ENCODE assay signal across 8 cellular contexts in genomic region chr14:72891666-72892102, GRCh38. TPM values are rescaled to one million over a fixed set of nuclear protein-coding genes. Genes with fewer than 3 reads are reported as not detected.
DNase-seq lines count a peak whose midpoint lies in the region; ATAC-seq, FAIRE-seq and TF ChIP-seq lines count a peak whose summit lies in the region.

No MANE protein-coding gene starts in this region.

- no peak overlapping the region for H3K27ac Mint-ChIP-seq in CD4-positive, alpha-beta T cell

- H4K20me1 ChIP-seq in OCI-LY1 (ENCODE audit: insufficient read depth, low read length): no peaks in the 10 kb centered on the region

- H3K27ac ChIP-seq in CD4-positive, alpha-beta T cell (ENCODE audit: low read depth, low read length): no peak overlapping the region
- no peak overlapping the region for H3K27ac ChIP-seq in OCI-LY1 (ENCODE audit: low read depth, low read length, poor library complexity, severe bottlenecking)
- H3K27ac ChIP-seq in pancreas: no peak overlapping the region

- CTCF ChIA-PET in CD4-positive, alpha-beta T cell (lab: Charles Lee): interaction anchor here (0.5 to 1.1 kb wide), 3 partner anchors 13 to 382 kb away, joined by 3 to 4 read pairs (median 3); no protein-coding TSS in a partner anchor

- 4% methylated on average over 14 of the region's 14 CpGs for whole genome bisulfite sequencing in pancreas, 2 donors

- no peak for DNase-seq in CD4-positive, alpha-beta T cell
- no peak for DNase-seq in epithelial cell of esophagus (ENCODE audit: low read depth)
- no peak for DNase-seq in pancreas
- DNase-seq in hippocampal formation (lab: John Stamatoyannopoulos, UW): no peak
- no peak for DNase-seq in T-helper 9 cell
- no peak for DNase-seq in ureter (ENCODE audit: low spot score)
- no peak for DNase-seq in NOMO-1 treated with DMSO at 0.1 percent for 48 hours (lab: John Stamatoyannopoulos, UW; ENCODE audit: unreplicated experiment)

- H3K4me1 ChIP-seq in OCI-LY1 (ENCODE audit: insufficient read depth, low read length, severe bottlenecking) (peaks cover 26% of the 10 kb centered on the region), pancreas (no peaks in the 10 kb centered on the region)

- H3K36me3 ChIP-seq in OCI-LY1 (ENCODE audit: insufficient read depth, low read length) (no peaks in the 10 kb centered on the region), pancreas (no peaks in the 10 kb centered on the region)

- H3K4me1 Mint-ChIP-seq in CD4-positive, alpha-beta T cell (ENCODE audit: low read depth): peaks cover 29% of the 10 kb centered on the region

- H3K9me3 Mint-ChIP-seq in CD4-positive, alpha-beta T cell: no peaks in the 10 kb centered on the region

- peak overlapping the region; percentile 84; the same call in 1 of the 2 replicates for H3K4me2 ChIP-seq in OCI-LY1 (ENCODE audit: low read length)

- peaks cover 52% of the 10 kb centered on the region for H3K27me3 Mint-ChIP-seq in CD4-positive, alpha-beta T cell

- no peaks in the 10 kb centered on the region for H3K79me2 ChIP-seq in OCI-LY1 (ENCODE audit: insufficient read depth, low read length)

- no peaks in the 10 kb centered on the region for H3F3A ChIP-seq in OCI-LY1 (ENCODE audit: insufficient read depth, low read length)

- no peak for FAIRE-seq in pancreas (lab: Jason Lieb, UNC)

- H3K9me2 ChIP-seq in OCI-LY1 (ENCODE audit: low read depth, low read length): no peaks in the 10 kb centered on the region

- no peak for TF ChIP-seq CTCF in CD4-positive, alpha-beta T cell (IDR thresholded peaks at IDR 0.05)
- no peak for TF ChIP-seq CTCF in OCI-LY1 (IDR thresholded peaks at IDR 0.05; ENCODE audit: low read length)
- TF ChIP-seq CTCF in epithelial cell of esophagus (IDR thresholded peaks at IDR 0.05; ENCODE audit: insufficient read depth, low read depth, low read length, missing control alignments): no peak
- no peak for TF ChIP-seq CTCF in pancreas (IDR thresholded peaks at IDR 0.05)

- peaks cover 34% of the 10 kb centered on the region for H3K27me3 ChIP-seq in CD4-positive, alpha-beta T cell (ENCODE audit: control insufficient read depth, insufficient read depth, low read length)
- peaks cover 17% of the 10 kb centered on the region for H3K27me3 ChIP-seq in OCI-LY1 (ENCODE audit: insufficient read depth, low read length)
- peaks cover 0 to 7% (median 0%) of the 10 kb centered on the region in 4 donors for H3K27me3 ChIP-seq in pancreas

- peak overlapping the region; percentile 92 for H3K4me3 Mint-ChIP-seq in CD4-positive, alpha-beta T cell

- no peak overlapping the region for H3K9ac ChIP-seq in OCI-LY1 (ENCODE audit: low read length)

- no peak for ATAC-seq in CD4-positive, alpha-beta T cell (ENCODE audit: poor library complexity)
- ATAC-seq in pancreas: no peak

- POLR2A ChIA-PET in CD4-positive, alpha-beta T cell (lab: Charles Lee): interaction anchor here (1.2 kb wide), 1 partner anchor 35 kb away, joined by 3 read pairs; the partner anchor contains the start of gene DCAF4

- H3K9me3 ChIP-seq in CD4-positive, alpha-beta T cell (ENCODE audit: control insufficient read depth, low read length): no peaks in the 10 kb centered on the region
- H3K9me3 ChIP-seq in OCI-LY1 (ENCODE audit: low read length) (no peaks in the 10 kb centered on the region), pancreas (no peaks in the 10 kb centered on the region)

- no peak overlapping the region for H2AFZ ChIP-seq in OCI-LY1 (ENCODE audit: low read length)

- H3K4me3 ChIP-seq in OCI-LY1 (ENCODE audit: low read depth, low read length, poor library complexity, severe bottlenecking): no peak overlapping the region
- peak overlapping the region; percentile 71 for H3K4me3 ChIP-seq in epithelial cell of esophagus (ENCODE audit: low read length)
- peak overlapping the region in 3 of 4 donors; percentile 59 to 74 (median 68) for H3K4me3 ChIP-seq in pancreas

- peaks cover 6% of the 10 kb centered on the region for H3K36me3 Mint-ChIP-seq in CD4-positive, alpha-beta T cell (ENCODE audit: low read depth)

- intact Hi-C loops in CD4-positive, alpha-beta T cell (cut with DNase I, micrococcal nuclease): no loop called here
- intact Hi-C loops in pancreas (cut with DNase I): no loop called here

RNA-seq across cellular contexts. Expression of gene DPF3, which starts 2.2 kb away (rescaled TPM):
- under 1 TPM; 0.27 to 0.31 TPM for total RNA-seq in CD4-positive, alpha-beta T cell
- total RNA-seq in pancreas: 1 to 10 TPM in 3 of 6 donors, under 1 TPM in 3; 0.14 to 1.3 (median 1.1) TPM
- polyA plus RNA-seq in pancreas: under 1 TPM; 0.46 to 0.77 TPM
- total RNA-seq in ureter: 2.0 TPM

RNA-seq across cellular contexts. Expression of gene DCAF4, which starts 34.6 kb away (rescaled TPM):
- total RNA-seq in CD4-positive, alpha-beta T cell: 10 to 100 TPM; 20.8 to 22.8 TPM
- 10 to 100 TPM in 4 of 6 donors, 1 to 10 TPM in 2; 8.0 to 14.5 (median 12.2) TPM for total RNA-seq in pancreas
- polyA plus RNA-seq in pancreas: 10 to 100 TPM in 1 of 2 donors, 1 to 10 TPM in 1; 7.8 to 10.6 TPM
- 26.0 TPM for total RNA-seq in ureter
